11 cellular contexts compared by ENCODE assay signal in the genomic region with DNA sequence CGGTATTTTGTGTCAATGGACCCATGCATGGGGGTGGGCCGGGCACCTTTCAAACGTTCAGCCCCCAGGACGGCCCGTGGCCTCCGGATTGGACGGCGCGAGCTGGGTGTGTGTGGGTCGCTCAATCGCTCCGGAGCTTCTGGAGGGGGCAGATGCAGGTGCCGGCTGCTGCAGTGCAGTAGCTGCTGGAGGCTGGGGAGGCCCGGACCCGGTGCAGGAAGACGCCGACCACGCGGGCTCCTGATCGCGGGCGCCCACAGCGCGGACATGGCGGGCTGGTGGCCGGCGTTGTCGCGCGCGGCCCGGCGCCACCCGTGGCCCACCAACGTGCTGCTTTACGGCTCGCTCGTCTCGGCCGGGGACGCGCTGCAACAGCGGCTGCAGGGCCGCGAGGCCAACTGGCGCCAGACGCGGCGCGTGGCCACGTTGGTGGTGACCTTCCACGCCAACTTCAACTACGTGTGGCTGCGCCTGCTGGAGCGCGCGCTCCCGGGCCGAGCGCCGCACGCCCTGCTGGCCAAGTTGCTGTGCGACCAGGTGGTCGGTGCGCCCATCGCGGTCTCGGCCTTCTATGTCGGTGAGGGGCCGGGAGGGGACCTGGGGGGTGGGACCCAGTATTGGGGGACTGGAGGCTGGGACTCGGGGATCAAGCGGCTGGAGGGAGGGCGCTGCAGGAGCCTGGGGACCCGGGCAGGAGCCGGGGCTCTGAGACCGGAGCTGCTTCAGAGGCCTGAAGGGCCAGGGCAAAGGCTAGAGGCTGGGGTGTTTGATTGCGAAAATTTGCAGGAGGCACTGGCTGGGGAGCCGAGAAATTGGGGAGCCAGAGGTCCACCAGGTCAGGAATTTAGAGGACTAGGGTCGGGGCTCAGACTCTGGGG. TPM values are rescaled to one million over a fixed set of nuclear protein-coding genes. Genes with fewer than 3 reads are reported as not detected.
DNase-seq lines count a peak whose midpoint lies in the region; ATAC-seq and TF ChIP-seq lines count a peak whose summit lies in the region.
"Not testable (repeated sequence)": the region's sequence is repeated elsewhere in the genome, so short reads cannot be mapped to it uniquely, and the experiment has no call there.
"Had no signal": no experiment of that assay in that cellular context is flagged by ENCODE, and none has a peak within 500 bp of the region (broad histone marks: within the 10 kb centered on the region; RNA-seq: fewer than 3 reads in every experiment).

A gene (plus strand): TSS at position 124 of the 878 bp plus-strand sequence. CDS start 144 bp downstream, at position 268.

- H3K27me3 Mint-ChIP-seq in endodermal cell (ENCODE audit: insufficient read depth) (peaks cover 20% of the 10 kb centered on the region), natural killer cell (ENCODE audit: low read depth in 2 of 2) (peaks cover 16 to 24% of the 10 kb centered on the region in 2 donors)

- in situ Hi-C loops in HAP-1 (cut with MboI; ENCODE audit: low sequenced_read_pairs): not testable (repeated sequence)

- intact Hi-C loops in natural killer cell (cut with micrococcal nuclease): not testable (repeated sequence)

- not testable (repeated sequence) for H3K36me3 Mint-ChIP-seq in endodermal cell (ENCODE audit: low read depth); natural killer cell

- TF ChIP-seq CTCF in endodermal cell (conservative IDR thresholded peaks at IDR 0.05): peak; percentile 39
- not testable (repeated sequence) for TF ChIP-seq CTCF in natural killer cell (IDR thresholded peaks at IDR 0.05)

- H3K36me3 ChIP-seq in HAP-1 (replicated peaks); endodermal cell (ENCODE audit: control insufficient read depth, insufficient read depth, low read length): not testable (repeated sequence)

- peak in 1 of 3 donors; percentile 58 for ATAC-seq in natural killer cell

- not testable (repeated sequence) for H3K27ac Mint-ChIP-seq in endodermal cell, natural killer cell

- not testable (repeated sequence) for H3K9me3 ChIP-seq in HAP-1; endodermal cell (ENCODE audit: control insufficient read depth, low read length); iPS-18c (ENCODE audit: control insufficient read depth, insufficient read depth, low read length)

- 11 to 30% methylated on average over 4 to 79 of the region's 79 CpGs for WGBS in endodermal cell (ENCODE audit: insufficient coverage in 1 of 2, insufficient read length in 1 of 2), 2 experiments

- H3K9me3 Mint-ChIP-seq in endodermal cell, natural killer cell: not testable (repeated sequence)

- H3K4me3 ChIP-seq in HAP-1 (peak within 1 kb of the TSS; percentile 44), endodermal cell (ENCODE audit: low read length) (peak within 1 kb of the TSS; percentile 69), iPS-18c (ENCODE audit: insufficient read depth, low read depth, low read length) (peak within 1 kb of the TSS; percentile 56)

- H3K4me1 ChIP-seq in HAP-1; endodermal cell (ENCODE audit: control insufficient read depth, insufficient read depth, low read length): not testable (repeated sequence)

- H3K9ac ChIP-seq in endodermal cell (ENCODE audit: extremely low read depth, low read length, poor library complexity, severe bottlenecking): not testable (repeated sequence)

- not testable (repeated sequence) for H3K4me1 Mint-ChIP-seq in endodermal cell, natural killer cell

- not testable (repeated sequence) for H3K27ac ChIP-seq in endodermal cell (ENCODE audit: low read depth, low read length)

- H3K4me3 Mint-ChIP-seq in endodermal cell: peak within 1 kb of the TSS; percentile 61
- H3K4me3 Mint-ChIP-seq in natural killer cell: peak within 1 kb of the TSS; percentile 45

- not testable (repeated sequence) for H3K27me3 ChIP-seq in HAP-1 (ENCODE audit: low read depth)
- peaks cover 13% of the 10 kb centered on the region for H3K27me3 ChIP-seq in endodermal cell (ENCODE audit: control insufficient read depth, insufficient read depth, low read length, poor library complexity, severe bottlenecking)

- peak; percentile 41 for DNase-seq in AG08396 (ENCODE audit: low spot score)
- DNase-seq in HAP-1 (ENCODE audit: low spot score in 2 of 2): peak; percentile 61 to 82
- peak; percentile 9 for DNase-seq in NCI-H446 treated with DMSO at 0.1 percent for 48 hours (lab: John Stamatoyannopoulos, UW)
- DNase-seq in activated naive CD4-positive, alpha-beta T cell treated with anti-CD3 and anti-CD28 coated beads, Interleukin-2, amount 50 U/mL, for 16 hours: peak; percentile 10
- DNase-seq in endodermal cell: peak; percentile 79
- DNase-seq in natural killer cell: not testable (repeated sequence)
- DNase-seq in stimulated activated CD8-positive, alpha-beta memory T cell treated with anti-CD3 and anti-CD28 coated beads, Interleukin-4, amount 100 ng/mL, for 48 hours: peak; percentile 43

RNA-seq across cellular contexts. Expression of the gene that starts here (rescaled TPM):
- 1 to 10 TPM; 2.7 to 3.1 TPM for total RNA-seq in endodermal cell
- 1.9 TPM for polyA plus RNA-seq in endodermal cell (2013, experiment 1 of 2)
- 0.75 TPM for polyA plus RNA-seq in endodermal cell (2013, experiment 2 of 2)
- under 1 TPM in 2 of 3 donors, not detected in 1; 0.07 to 0.12 TPM for total RNA-seq in natural killer cell
- total RNA-seq: activated naive CD4-positive, alpha-beta T cell treated with anti-CD3 and anti-CD28 coated beads, Interleukin-2, amount 50 U/mL, for 72 hours; CD4-positive, alpha-beta memory T cell; naive thymus-derived CD8-positive, alpha-beta T cell had no signal
- polyA plus RNA-seq: CD4-positive, alpha-beta memory T cell; naive thymus-derived CD8-positive, alpha-beta T cell had no signal
